ENCODE assay signal across 20 cellular contexts in genomic region chr9:36138901-36139300, GRCh38. TPM values are rescaled to one million over a fixed set of nuclear protein-coding genes. Genes with fewer than 3 reads are reported as not detected.
A peak's percentile ranks its signal among the peaks of the same experiment; 100 is the strongest.
DNase-seq lines count a peak whose midpoint lies in the region; ATAC-seq and TF ChIP-seq lines count a peak whose summit lies in the region.
"Had no signal": no experiment of that assay in that cellular context is flagged by ENCODE, and none has a peak within 500 bp of the region (broad histone marks: within the 10 kb centered on the region; RNA-seq: fewer than 3 reads in every experiment).

No MANE protein-coding gene starts in this region.

- no peak for ATAC-seq in natural killer cell treated with Interleukin-12 subunit alpha and Interleukin-12 subunit beta and Interleukin-15 and Interleukin-18, amount 100 ng/mL, for 72 hours
- ATAC-seq: right cardiac atrium, WTC11 had no signal

- H3K4me3 ChIP-seq in BLaER1 treated with 17β-estradiol and CSF1 and Interleukin-3, amounts not matched to agents 10 nM and 100 nM: peak overlapping the region in 1 of 10 experiments; percentile 89; a peak in 1 of 20 replicates
- H3K4me3 ChIP-seq in foreskin fibroblast (ENCODE audit: low read depth in 1 of 2, low read length in 2 of 2): no peak overlapping the region
- H3K4me3 ChIP-seq: hepatocyte had no signal

- H3K27me3 Mint-ChIP-seq in dendritic cell treated with granulocyte-macrophage colony-stimulating factor and Interleukin-4, amounts not matched to agents 40 ng/mL and 50 ng/mL, for 4 days: peaks cover 3% of the 10 kb centered on the region
- no peaks in the 10 kb centered on the region for H3K27me3 Mint-ChIP-seq in natural killer cell treated with Interleukin-12 subunit alpha and Interleukin-12 subunit beta and Interleukin-15 and Interleukin-18, amount 100 ng/mL, for 72 hours

- H3K9me3 ChIP-seq in BLaER1 treated with 17β-estradiol and CSF1 and Interleukin-3, amounts not matched to agents 10 nM and 100 nM (replicated peaks in 1 of 11): no peaks in the 10 kb centered on the region

- H3K4me1 ChIP-seq in BLaER1 treated with 17β-estradiol and CSF1 and Interleukin-3, amounts not matched to agents 10 nM and 100 nM: peaks cover 69 to 79% (median 75%) of the 10 kb centered on the region in 10 experiments

- peaks cover 0 to 8% (median 0%) of the 10 kb centered on the region in 11 experiments; a peak in 4 of 22 replicates for H3K36me3 ChIP-seq in BLaER1 treated with 17β-estradiol and CSF1 and Interleukin-3, amounts not matched to agents 10 nM and 100 nM

- H3K36me3 Mint-ChIP-seq in dendritic cell treated with granulocyte-macrophage colony-stimulating factor and Interleukin-4, amounts not matched to agents 40 ng/mL and 50 ng/mL, for 4 days (ENCODE audit: low read depth): peaks cover 33% of the 10 kb centered on the region
- H3K36me3 Mint-ChIP-seq in natural killer cell treated with Interleukin-12 subunit alpha and Interleukin-12 subunit beta and Interleukin-15 and Interleukin-18, amount 100 ng/mL, for 72 hours: no peaks in the 10 kb centered on the region
- H3K36me3 Mint-ChIP-seq: WTC11 had no signal

- peak overlapping the region; percentile 12 to 100 (median 98); a peak in 19 of 22 replicates for H3K4me2 ChIP-seq in BLaER1 treated with 17β-estradiol and CSF1 and Interleukin-3, amounts not matched to agents 10 nM and 100 nM
- H3K4me2 ChIP-seq: hepatocyte had no signal

- peak overlapping the region; percentile 98 for H3K4me3 Mint-ChIP-seq in dendritic cell treated with granulocyte-macrophage colony-stimulating factor and Interleukin-4, amounts not matched to agents 40 ng/mL and 50 ng/mL, for 4 days
- H3K4me3 Mint-ChIP-seq in natural killer cell treated with Interleukin-12 subunit alpha and Interleukin-12 subunit beta and Interleukin-15 and Interleukin-18, amount 100 ng/mL, for 72 hours: peak overlapping the region; percentile 97
- H3K4me3 Mint-ChIP-seq: WTC11 had no signal

- intact Hi-C loops in dendritic cell treated with granulocyte-macrophage colony-stimulating factor and Interleukin-4, amounts not matched to agents 40 ng/mL and 50 ng/mL, for 4 days (cut with micrococcal nuclease): loop anchor here (5.0 kb wide), 1 partner anchor 37 kb away; no protein-coding TSS in a partner anchor

- H3K27ac ChIP-seq in BLaER1 treated with 17β-estradiol and CSF1 and Interleukin-3, amounts not matched to agents 10 nM and 100 nM: peak overlapping the region in 3 of 11 experiments; percentile 76 to 89 (median 86); a peak in 4 of 22 replicates
- H3K27ac ChIP-seq: hepatocyte had no signal

- H3K9ac ChIP-seq in BLaER1 treated with 17β-estradiol and CSF1 and Interleukin-3, amounts not matched to agents 10 nM and 100 nM: peak overlapping the region in 4 of 11 experiments; percentile 4 to 75 (median 40); a peak in 3 of 22 replicates

- H3K27me3 ChIP-seq in BLaER1 treated with 17β-estradiol and CSF1 and Interleukin-3, amounts not matched to agents 10 nM and 100 nM: peaks cover 0 to 6% (median 0%) of the 10 kb centered on the region in 11 experiments; a peak in 1 of 22 replicates

- H3K4me1 Mint-ChIP-seq in dendritic cell treated with granulocyte-macrophage colony-stimulating factor and Interleukin-4, amounts not matched to agents 40 ng/mL and 50 ng/mL, for 4 days (ENCODE audit: low read depth): peaks cover 78% of the 10 kb centered on the region
- H3K4me1 Mint-ChIP-seq in natural killer cell treated with Interleukin-12 subunit alpha and Interleukin-12 subunit beta and Interleukin-15 and Interleukin-18, amount 100 ng/mL, for 72 hours (ENCODE audit: low read depth in 2 of 2): peaks cover 71 to 73% of the 10 kb centered on the region in 2 donors

- no peaks in the 10 kb centered on the region for H3K9me3 Mint-ChIP-seq in dendritic cell treated with granulocyte-macrophage colony-stimulating factor and Interleukin-4, amounts not matched to agents 40 ng/mL and 50 ng/mL, for 4 days
- no peaks in the 10 kb centered on the region for H3K9me3 Mint-ChIP-seq in natural killer cell treated with Interleukin-12 subunit alpha and Interleukin-12 subunit beta and Interleukin-15 and Interleukin-18, amount 100 ng/mL, for 72 hours
- H3K9me3 Mint-ChIP-seq: WTC11 had no signal

- H3K27ac Mint-ChIP-seq in dendritic cell treated with granulocyte-macrophage colony-stimulating factor and Interleukin-4, amounts not matched to agents 40 ng/mL and 50 ng/mL, for 4 days: peak overlapping the region; percentile 93
- peak overlapping the region; percentile 89 to 90 for H3K27ac Mint-ChIP-seq in natural killer cell treated with Interleukin-12 subunit alpha and Interleukin-12 subunit beta and Interleukin-15 and Interleukin-18, amount 100 ng/mL, for 72 hours
- H3K27ac Mint-ChIP-seq: WTC11 had no signal

- TF ChIP-seq CTCF in GM20000 (IDR thresholded peaks at IDR 0.05; ENCODE audit: extremely low read depth, missing control alignments): no peak
- TF ChIP-seq CTCF in foreskin fibroblast (IDR thresholded peaks at IDR 0.05; ENCODE audit: low read depth, low read length): no peak

- peak; percentile 12 for DNase-seq in GM20000 (ENCODE audit: low spot score)
- DNase-seq in natural killer cell treated with Interleukin-12 subunit alpha and Interleukin-12 subunit beta and Interleukin-15 and Interleukin-18, amount 100 ng/mL, for 72 hours (ENCODE audit: low spot score): no peak
- DNase-seq in NCI-H1092 treated with DMSO at 0.1 percent for 48 hours (lab: John Stamatoyannopoulos, UW): no peak
- no peak for DNase-seq in medulla oblongata (ENCODE audit: extremely low spot score)
- DNase-seq in activated CD8-positive, alpha-beta memory T cell treated with anti-CD3 and anti-CD28 coated beads for 24 hours: no peak
- no peak for DNase-seq in foreskin fibroblast
- DNase-seq: activated gamma-delta T cell; H7; kidney; mesenchymal stem cell; MV-4-11; NCI-H2081 treated with DMSO at 0.1 percent for 48 hours; NCI-H524; Right ventricle myocardium superior; stimulated activated CD4-positive, alpha-beta T cell treated with anti-CD3 and anti-CD28 coated beads, Interleukin-2, amount 100 ng/mL, for 24 hours had no signal

- peaks cover 0 to 12% (median 0%) of the 10 kb centered on the region in 11 experiments; a peak in 1 of 22 replicates for H4K20me1 ChIP-seq in BLaER1 treated with 17β-estradiol and CSF1 and Interleukin-3, amounts not matched to agents 10 nM and 100 nM

RNA-seq across cellular contexts. Expression of gene GLIPR2, which starts 2.4 kb away (rescaled TPM):
- total RNA-seq in natural killer cell treated with Interleukin-12 subunit alpha and Interleukin-12 subunit beta and Interleukin-15 and Interleukin-18, amount 100 ng/mL, for 72 hours: 10 to 100 TPM; 11.0 to 27.1 TPM

RNA-seq across cellular contexts. Expression of gene CCIN, which starts 30.3 kb away (rescaled TPM):
- total RNA-seq in natural killer cell treated with Interleukin-12 subunit alpha and Interleukin-12 subunit beta and Interleukin-15 and Interleukin-18, amount 100 ng/mL, for 72 hours: under 1 TPM in 1 of 2 donors, not detected in 1; 0.19 TPM
- total RNA-seq: hepatocyte, Right ventricle myocardium superior had no signal

RNA-seq across cellular contexts. Expression of gene CLTA, which starts 51.8 kb away (rescaled TPM):
- 100 to 1,000 TPM; 133 to 178 TPM for total RNA-seq in natural killer cell treated with Interleukin-12 subunit alpha and Interleukin-12 subunit beta and Interleukin-15 and Interleukin-18, amount 100 ng/mL, for 72 hours
